In the genomic region with DNA sequence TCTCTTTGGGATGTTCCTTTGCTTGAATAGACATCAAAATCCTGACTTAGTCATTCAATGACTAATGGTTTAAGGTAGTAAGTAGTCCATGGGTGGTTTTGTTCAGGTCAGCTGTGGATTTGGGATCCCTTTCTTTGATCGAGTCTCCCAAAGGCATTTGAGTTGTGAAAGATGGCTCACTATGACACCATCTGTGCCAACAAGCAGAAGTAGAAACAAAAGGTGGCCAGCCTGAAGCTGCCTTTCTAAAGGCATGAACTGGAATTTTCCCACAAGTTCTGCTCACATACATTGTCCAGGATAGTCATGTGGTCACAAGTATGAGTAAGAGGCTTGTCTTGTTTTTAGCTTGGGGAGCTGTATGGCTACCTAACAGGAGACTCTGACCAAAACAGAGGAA, we compare ENCODE assay signal across 24 cellular contexts.
A peak's percentile ranks its signal among the peaks of the same experiment; 100 is the strongest.
DNase-seq lines count a peak whose midpoint lies in the region; ATAC-seq, FAIRE-seq and TF ChIP-seq lines count a peak whose summit lies in the region.
"Had no signal": no experiment of that assay in that cellular context is flagged by ENCODE, and none has a peak within 500 bp of the region (broad histone marks: within the 10 kb centered on the region; RNA-seq: fewer than 3 reads in every experiment).

No MANE protein-coding gene starts in this region.

- H3K9me3 Mint-ChIP-seq in MCF 10A (ENCODE audit: unreplicated experiment): no peaks in the 10 kb centered on the region
- H3K9me3 Mint-ChIP-seq: CD4-positive, alpha-beta T cell; CD8-positive, alpha-beta T cell had no signal

- no peaks in the 10 kb centered on the region for H3K27me3 ChIP-seq in breast epithelium
- no peaks in the 10 kb centered on the region for H3K27me3 ChIP-seq in bronchial epithelial cell (ENCODE audit: control insufficient read depth, insufficient read depth, low read length)
- peaks cover 7% of the 10 kb centered on the region for H3K27me3 ChIP-seq in keratinocyte (ENCODE audit: control insufficient read depth, extremely low read depth, insufficient read depth, low read length)
- H3K27me3 ChIP-seq: BLaER1 treated with 17β-estradiol and CSF1 and Interleukin-3, amounts not matched to agents 10 nM and 100 nM had no signal

- peaks cover 8% of the 10 kb centered on the region for H3K4me1 Mint-ChIP-seq in MCF 10A (ENCODE audit: insufficient read depth, unreplicated experiment)
- H3K4me1 Mint-ChIP-seq: B cell had no signal

- no TSS peak for BruUV-seq in MCF 10A (replicated peaks; lab: Mats Ljungman, UMichigan)

- H3K9me1 ChIP-seq in keratinocyte (ENCODE audit: control insufficient read depth, extremely low read depth, insufficient read depth, low read length): no peaks in the 10 kb centered on the region

- H3K9ac ChIP-seq in keratinocyte (ENCODE audit: control insufficient read depth, extremely low read depth, insufficient read depth, low read length): no peak overlapping the region
- H3K9ac ChIP-seq: BLaER1 treated with 17β-estradiol and CSF1 and Interleukin-3, amounts not matched to agents 10 nM and 100 nM had no signal

- H3K27ac ChIP-seq in breast epithelium (no peak overlapping the region), keratinocyte (ENCODE audit: control insufficient read depth, insufficient read depth, low read length) (no peak overlapping the region)
- H3K27ac ChIP-seq: 22Rv1; A549; BLaER1 treated with 17β-estradiol and CSF1 and Interleukin-3, amounts not matched to agents 10 nM and 100 nM; C4-2B had no signal

- CTCF ChIA-PET in MCF 10A (lab: Yijun Ruan, JAX): interaction anchor here (0.7 to 1.5 kb wide), 2 partner anchors 71 to 1054 kb away, joined by 3 to 4 read pairs; no protein-coding TSS in a partner anchor

- DNase-seq in MCF 10A (ENCODE audit: unreplicated experiment) (peak; percentile 18), breast epithelium (ENCODE audit: low spot score in 2 of 2) (no peak), bronchial epithelial cell (ENCODE audit: low read depth) (peak; percentile 62), keratinocyte (ENCODE audit: low read depth, low spot score) (no peak), cerebellum (ENCODE audit: low spot score) (no peak)
- no peak for DNase-seq in activated T-cell treated with anti-CD3 and anti-CD28 coated beads, Interleukin-2, amount 50 U/mL, for 48 hours
- DNase-seq: AML-193; Caco-2; Calu3; CD4-positive, alpha-beta T cell; CD8-positive, alpha-beta T cell; DMS79 treated with DMSO at 0.1 percent for 48 hours; GF-D8 had no signal

- H3K27me3 Mint-ChIP-seq in MCF 10A (ENCODE audit: insufficient read depth, unreplicated experiment): no peaks in the 10 kb centered on the region

- no peaks in the 10 kb centered on the region for H3K4me1 ChIP-seq in breast epithelium
- no peaks in the 10 kb centered on the region for H3K4me1 ChIP-seq in keratinocyte (ENCODE audit: control insufficient read depth, extremely low read depth, insufficient read depth, low read length)
- H3K4me1 ChIP-seq: A549; BLaER1 treated with 17β-estradiol and CSF1 and Interleukin-3, amounts not matched to agents 10 nM and 100 nM; Caco-2 had no signal

- no peak for TF ChIP-seq POLR2A in breast epithelium (IDR thresholded peaks at IDR 0.05)

- TF ChIP-seq CTCF in MCF 10A (IDR thresholded peaks at IDR 0.05; ENCODE audit: unreplicated experiment) (no peak), breast epithelium (IDR thresholded peaks at IDR 0.05) (no peak), bronchial epithelial cell (IDR thresholded peaks at IDR 0.05; ENCODE audit: insufficient read depth, low read length, severe bottlenecking) (no peak), keratinocyte (optimal IDR thresholded peaks at IDR 0.05 in 1 of 3, IDR thresholded peaks at IDR 0.05 in 1 of 3, conservative IDR thresholded peaks at IDR 0.05 in 1 of 3; ENCODE audit: extremely low read depth in 1 of 3, insufficient read depth in 2 of 3, low read length in 3 of 3) (no peak)

- no peaks in the 10 kb centered on the region for H3K36me3 ChIP-seq in breast epithelium
- no peaks in the 10 kb centered on the region for H3K36me3 ChIP-seq in bronchial epithelial cell (ENCODE audit: control insufficient read depth, insufficient read depth, low read length)
- H3K36me3 ChIP-seq in keratinocyte (ENCODE audit: control insufficient read depth in 2 of 2, extremely low read depth in 1 of 2, insufficient read depth in 2 of 2, low read length in 2 of 2): no peaks in the 10 kb centered on the region
- H3K36me3 ChIP-seq: BLaER1 treated with 17β-estradiol and CSF1 and Interleukin-3, amounts not matched to agents 10 nM and 100 nM had no signal

- no peak overlapping the region for H3K4me2 ChIP-seq in keratinocyte (ENCODE audit: control insufficient read depth, extremely low read depth, insufficient read depth, low read depth, low read length)
- H3K4me2 ChIP-seq: A549; BLaER1 treated with 17β-estradiol and CSF1 and Interleukin-3, amounts not matched to agents 10 nM and 100 nM had no signal

- POLR2A ChIA-PET in MCF 10A (lab: Yijun Ruan, JAX): interaction anchor here (1.0 kb wide), 1 partner anchor 21 kb away, joined by 3 read pairs; no protein-coding TSS in a partner anchor

- FAIRE-seq in bronchial epithelial cell (lab: Jason Lieb, UNC) (no peak), keratinocyte (lab: Jason Lieb, UNC) (peak; percentile 5)
- FAIRE-seq: A549, D721Med, G401.6, GM12891, GM19239 had no signal

- H3K4me3 Mint-ChIP-seq in MCF 10A (ENCODE audit: unreplicated experiment): no peak overlapping the region
- H3K4me3 Mint-ChIP-seq: B cell; CD4-positive, alpha-beta T cell; CD8-positive, alpha-beta T cell had no signal

- no peak overlapping the region for H2AFZ ChIP-seq in keratinocyte (ENCODE audit: control insufficient read depth, low read length)

- no peaks in the 10 kb centered on the region for H3K79me2 ChIP-seq in keratinocyte (ENCODE audit: control insufficient read depth, insufficient read depth, low read length)

- H3K9me3 ChIP-seq in breast epithelium: no peaks in the 10 kb centered on the region
- no peaks in the 10 kb centered on the region for H3K9me3 ChIP-seq in keratinocyte (ENCODE audit: control insufficient read depth, low read depth, low read length)
- H3K9me3 ChIP-seq: A549, Caco-2 had no signal

- dilution Hi-C loops in keratinocyte (cut with MboI; ENCODE audit: extremely low pct_ligation_motif_present, low sequenced_read_pairs): no loop called here

- H3K36me3 Mint-ChIP-seq in MCF 10A (ENCODE audit: insufficient read depth, unreplicated experiment): peaks cover 4% of the 10 kb centered on the region
- H3K36me3 Mint-ChIP-seq: CD8-positive, alpha-beta T cell had no signal

- H3K27ac Mint-ChIP-seq in MCF 10A (ENCODE audit: low read depth, unreplicated experiment): no peak overlapping the region
- H3K27ac Mint-ChIP-seq: B cell; CD4-positive, alpha-beta T cell; CD8-positive, alpha-beta T cell had no signal

- H3K4me3 ChIP-seq in breast epithelium: no peak overlapping the region
- H3K4me3 ChIP-seq in bronchial epithelial cell (ENCODE audit: low read depth, low read length): no peak overlapping the region
- H3K4me3 ChIP-seq in keratinocyte (ENCODE audit: control insufficient read depth in 2 of 3, extremely low read depth in 1 of 3, insufficient read depth in 2 of 3, low read depth in 1 of 3, low read length in 3 of 3): no peak overlapping the region
- H3K4me3 ChIP-seq: A549; BLaER1 treated with 17β-estradiol and CSF1 and Interleukin-3, amounts not matched to agents 10 nM and 100 nM had no signal

- ATAC-seq in esophagus mucosa (peak; percentile 48), HG02798 (IDR thresholded peaks at IDR 0.05; ENCODE audit: poor library complexity, unreplicated experiment) (no peak)
- ATAC-seq: A549; CD8-positive, alpha-beta T cell had no signal

- H4K20me1 ChIP-seq in keratinocyte (ENCODE audit: control insufficient read depth, extremely low read depth, insufficient read depth, low read length): no peaks in the 10 kb centered on the region
- H4K20me1 ChIP-seq: BLaER1 treated with 17β-estradiol and CSF1 and Interleukin-3, amounts not matched to agents 10 nM and 100 nM had no signal

- intact Hi-C loops in MCF 10A (cut with micrococcal nuclease) (no loop called here), breast epithelium (cut with DNase I; ENCODE audit: low total_unique reads) (no loop called here)

Comparison
In these comparisons a context has a peak if more than half of its experiments do, and no peak if none do; other contexts are left out.
1. DNase-seq: peak in MCF 10A (single experiment) and bronchial epithelial cell (single experiment); none in breast epithelium (0 of 2), keratinocyte (single experiment), cerebellum (single experiment) and activated T-cell treated with anti-CD3 and anti-CD28 coated beads, Interleukin-2, amount 50 U/mL, for 48 hours (0 of 2).